ENCODE assay signal across 35 cellular contexts in the genomic region with DNA sequence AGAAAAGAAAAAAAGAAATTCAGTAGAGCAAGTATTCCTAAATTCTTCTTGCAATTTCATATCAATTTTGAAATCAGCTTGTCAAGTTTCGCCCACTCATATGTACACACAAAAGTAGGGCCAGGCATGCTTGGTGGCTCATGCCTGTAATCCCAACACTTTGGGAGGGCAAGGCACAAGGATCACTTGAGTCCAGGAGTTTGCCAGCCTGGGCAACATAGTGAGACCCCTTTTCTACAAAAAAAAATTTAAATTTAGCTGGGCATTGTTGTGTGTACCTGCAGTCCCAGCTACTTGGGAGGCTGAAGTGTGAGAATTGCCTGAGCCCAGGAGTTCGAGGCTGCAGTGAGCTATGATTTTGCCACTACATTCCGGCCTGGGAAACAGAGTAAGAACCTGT.
"Had no signal": no experiment of that assay in that cellular context is flagged by ENCODE, and none has a peak within 500 bp of the region (broad histone marks: within the 10 kb centered on the region; RNA-seq: fewer than 3 reads in every experiment).

No MANE protein-coding gene starts in this region.

- DNase-seq: Karpas-422, Kasumi-1, MG63, MM.1S, MV-4-11, NCI-H1048, NCI-H1092, NCI-H1092 treated with DMSO at 0.1 percent for 48 hours, NCI-H1105, NCI-H1105 treated with DMSO at 0.1 percent for 48 hours, NCI-H1417, NCI-H1417 treated with DMSO at 0.1 percent for 48 hours, NCI-H1436, NCI-H1436 treated with DMSO at 0.1 percent for 48 hours, NCI-H146, NCI-H1694, NCI-H1694 treated with DMSO at 0.1 percent for 48 hours, NCI-H187, NCI-H187 treated with DMSO at 0.1 percent for 48 hours, NCI-H1930, NCI-H2029, NCI-H2029 treated with DMSO at 0.1 percent for 48 hours, NCI-H2081, NCI-H2081 treated with DMSO at 0.1 percent for 48 hours, NCI-H2107, NCI-H2171, NCI-H2171 treated with DMSO at 0.1 percent for 48 hours, NCI-H2227 treated with DMSO at 0.1 percent for 48 hours, NCI-H226, NCI-H345, NCI-H446, NCI-H446 treated with DMSO at 0.1 percent for 48 hours, NCI-H510A, NCI-H510A treated with DMSO at 0.1 percent for 48 hours, NCI-H524 had no signal

- H3K27me3 ChIP-seq: MG63 had no signal

- H3K36me3 ChIP-seq: MG63 had no signal

- H3K4me3 ChIP-seq: MG63 had no signal

- H3K9me3 ChIP-seq: MG63 had no signal
